ENCODE assay signal across 8 cellular contexts in genomic region chr10:96765406-96766240, GRCh38. TPM values are rescaled to one million over a fixed set of nuclear protein-coding genes. Genes with fewer than 3 reads are reported as not detected.
DNase-seq lines count a peak whose midpoint lies in the region; ATAC-seq, FAIRE-seq and TF ChIP-seq lines count a peak whose summit lies in the region.

No MANE protein-coding gene starts in this region.

- H3K36me3 ChIP-seq in PC-3 (ENCODE audit: low read depth, low read length) = no peaks in the 10 kb centered on the region; the same call in 1 of the 2 replicates

- no peaks in the 10 kb centered on the region for H3K9me2 ChIP-seq in PC-3 (replicated peaks; ENCODE audit: low read length)

- H4K20me1 ChIP-seq in PC-3 (ENCODE audit: low read length) = no peaks in the 10 kb centered on the region

- POLR2A ChIA-PET in CD4-positive, alpha-beta T cell (lab: Charles Lee) = no interaction called here
- POLR2A ChIA-PET in PC-3 (lab: Charles Lee; ENCODE audit: unreplicated experiment) = no interaction called here

- H3K27me3 Mint-ChIP-seq in CD4-positive, alpha-beta T cell = peaks cover 4% of the 10 kb centered on the region
- peaks cover 5% of the 10 kb centered on the region for H3K27me3 Mint-ChIP-seq in activated T-cell treated with anti-CD3 and anti-CD28 coated beads, Interleukin-2, amount 50 U/mL, for 4 hours (ENCODE audit: low read depth)

- peak; percentile 48 for FAIRE-seq in H54 (lab: Jason Lieb, UNC)

- H3K27ac Mint-ChIP-seq in CD4-positive, alpha-beta T cell = no peak overlapping the region

- CTCF ChIA-PET in CD4-positive, alpha-beta T cell (lab: Charles Lee) = no interaction called here
- CTCF ChIA-PET in PC-3 (lab: Charles Lee) = no interaction called here

- no peak overlapping the region for H2AFZ ChIP-seq in PC-3 (ENCODE audit: low read length)

- H3K4me1 Mint-ChIP-seq in CD4-positive, alpha-beta T cell (ENCODE audit: low read depth) = no peaks in the 10 kb centered on the region
- peaks cover 6% of the 10 kb centered on the region for H3K4me1 Mint-ChIP-seq in activated T-cell treated with anti-CD3 and anti-CD28 coated beads, Interleukin-2, amount 50 U/mL, for 4 hours (ENCODE audit: low read depth)

- no peak overlapping the region for H3K4me3 ChIP-seq in PC-3 (ENCODE audit: low read length)

- intact Hi-C loops in CD4-positive, alpha-beta T cell (cut with DNase I, micrococcal nuclease) = loop anchor here (1.0 to 5.0 kb wide), 4 partner anchors 65 to 445 kb away; no protein-coding TSS in a partner anchor
- intact Hi-C loops in PC-3 (cut with micrococcal nuclease) = loop anchor here (1.0 to 10.0 kb wide), 2 partner anchors 65 to 259 kb away; no protein-coding TSS in a partner anchor

- H3K9ac ChIP-seq in PC-3 (ENCODE audit: low read length) = no peak overlapping the region

- peak; percentile 95 for TF ChIP-seq CTCF in CD4-positive, alpha-beta T cell (IDR thresholded peaks at IDR 0.05)
- TF ChIP-seq CTCF in PC-3 (conservative IDR thresholded peaks at IDR 0.05; ENCODE audit: low read depth, low read length) = peak; percentile 88

- H3K27me3 ChIP-seq in CD4-positive, alpha-beta T cell (ENCODE audit: control insufficient read depth, insufficient read depth, low read length) = no peaks in the 10 kb centered on the region
- H3K27me3 ChIP-seq in PC-3 (ENCODE audit: low read length) = no peaks in the 10 kb centered on the region

- no peaks in the 10 kb centered on the region for H3K4me1 ChIP-seq in PC-3 (ENCODE audit: insufficient read depth, low read length)

- H3K79me2 ChIP-seq in PC-3 (ENCODE audit: low read length) = no peaks in the 10 kb centered on the region

- TF ChIP-seq POLR2A in H54 (IDR thresholded peaks at IDR 0.05; ENCODE audit: low read depth, low read length) = no peak

- BruUV-seq in PC-3 (replicated peaks; lab: Mats Ljungman, UMichigan) = no TSS peak

- peak; percentile 61 to 82 (median 68) for DNase-seq in CD4-positive, alpha-beta T cell
- peak; percentile 57 for DNase-seq in H54 (ENCODE audit: insufficient read length, low spot score)
- peak; percentile 66 for DNase-seq in PC-3
- DNase-seq in activated T-cell treated with anti-CD3 and anti-CD28 coated beads, Interleukin-2, amount 50 U/mL, for 4 hours = peak; percentile 75
- DNase-seq in fibroblast of peridontal ligament (ENCODE audit: extremely low read depth) = peak; percentile 37
- DNase-seq in occipital lobe (lab: John Stamatoyannopoulos, UW) = peak; percentile 9

- no peak overlapping the region for H3K4me2 ChIP-seq in PC-3 (ENCODE audit: low read length)

- no peaks in the 10 kb centered on the region for H3K9me3 ChIP-seq in CD4-positive, alpha-beta T cell (ENCODE audit: control insufficient read depth, low read length)
- H3K9me3 ChIP-seq in PC-3 (ENCODE audit: low read length) = no peaks in the 10 kb centered on the region

- H3K27ac ChIP-seq in CD4-positive, alpha-beta T cell (ENCODE audit: low read depth, low read length) = no peak overlapping the region
- H3K27ac ChIP-seq in PC-3 (ENCODE audit: low read length) (no peak overlapping the region), temporal lobe (ENCODE audit: low read depth, low read length) (peak overlapping the region; percentile 0)

- H3K4me3 Mint-ChIP-seq in CD4-positive, alpha-beta T cell = no peak overlapping the region
- H3K4me3 Mint-ChIP-seq in activated T-cell treated with anti-CD3 and anti-CD28 coated beads, Interleukin-2, amount 50 U/mL, for 4 hours = no peak overlapping the region

- H3F3A ChIP-seq in PC-3 (ENCODE audit: low read length, unreplicated experiment) = no peaks in the 10 kb centered on the region

- ATAC-seq in CD4-positive, alpha-beta T cell (ENCODE audit: poor library complexity) = peak; percentile 94
- peak; percentile 73 for ATAC-seq in PC-3
- ATAC-seq in activated T-cell treated with anti-CD3 and anti-CD28 coated beads, Interleukin-2, amount 50 U/mL, for 4 hours = peak; percentile 90 to 95
- ATAC-seq in HG03571 (IDR thresholded peaks at IDR 0.05; ENCODE audit: unreplicated experiment) = no peak

- no peaks in the 10 kb centered on the region for H3K9me3 Mint-ChIP-seq in CD4-positive, alpha-beta T cell
- H3K9me3 Mint-ChIP-seq in activated T-cell treated with anti-CD3 and anti-CD28 coated beads, Interleukin-2, amount 50 U/mL, for 4 hours = no peaks in the 10 kb centered on the region

- H3K36me3 Mint-ChIP-seq in CD4-positive, alpha-beta T cell (ENCODE audit: low read depth) = no peaks in the 10 kb centered on the region
- H3K36me3 Mint-ChIP-seq in activated T-cell treated with anti-CD3 and anti-CD28 coated beads, Interleukin-2, amount 50 U/mL, for 4 hours (ENCODE audit: insufficient read depth) = no peaks in the 10 kb centered on the region

RNA-seq across cellular contexts. Expression of gene PIK3AP1, which starts 45.3 kb away (rescaled TPM):
- under 1 TPM; 0.58 to 0.59 TPM for total RNA-seq in CD4-positive, alpha-beta T cell
- 3.7 and 4.7 TPM in 2 replicates for total RNA-seq in PC-3 (2014; rRNA removed)
- total RNA-seq in activated T-cell treated with anti-CD3 and anti-CD28 coated beads, Interleukin-2, amount 50 U/mL, for 4 hours = 1 to 10 TPM; 3.2 to 6.9 (median 5.7) TPM
- 5.6 TPM for total RNA-seq in occipital lobe
- 1.5 TPM for total RNA-seq in temporal lobe

Comparison
In these comparisons a context has a peak if more than half of its experiments do, and no peak if none do; other contexts are left out.
1. DNase-seq: peak in every context shown above with its lines; median percentile 75 in activated T-cell treated with anti-CD3 and anti-CD28 coated beads, Interleukin-2, amount 50 U/mL, for 4 hours; 68 in CD4-positive, alpha-beta T cell; 66 in PC-3; 57 in H54; 37 in fibroblast of peridontal ligament; 9 in occipital lobe.